In genomic region chr5:37071901-37072581, GRCh38 we compare ENCODE assay signal across 14 cellular contexts.
DNase-seq lines count a peak whose midpoint lies in the region; ATAC-seq, FAIRE-seq and TF ChIP-seq lines count a peak whose summit lies in the region.
"Had no signal": no experiment of that assay in that cellular context is flagged by ENCODE, and none has a peak within 500 bp of the region (broad histone marks: within the 10 kb centered on the region; RNA-seq: fewer than 3 reads in every experiment).

No MANE protein-coding gene starts in this region.

- H3K4me3 Mint-ChIP-seq in astrocyte (ENCODE audit: unreplicated experiment): no peak overlapping the region
- H3K4me3 Mint-ChIP-seq: activated T-cell treated with anti-CD3 and anti-CD28 coated beads, Interleukin-2, amount 50 U/mL, for 24 hours; CD8-positive, alpha-beta T cell; neural progenitor cell had no signal

- intact Hi-C loops in HepG2 (cut with micrococcal nuclease; ENCODE audit: unreplicated experiment): no loop called here
- intact Hi-C loops in right lobe of liver (cut with DNase I): no loop called here

- no peak for TF ChIP-seq CTCF in HepG2 (CRISPR knock-in tag; IDR thresholded peaks at IDR 0.05)
- TF ChIP-seq CTCF in right lobe of liver (IDR thresholded peaks at IDR 0.05): no peak
- TF ChIP-seq CTCF in astrocyte (IDR thresholded peaks at IDR 0.05; ENCODE audit: insufficient read depth, low read depth, low read length): no peak

- H4K20me1 ChIP-seq in HepG2 (ENCODE audit: insufficient read depth, low read length) (no peaks in the 10 kb centered on the region), astrocyte (ENCODE audit: insufficient read depth, low read length) (no peaks in the 10 kb centered on the region)

- H3K4me3 ChIP-seq in HepG2 (replicated peaks in 1 of 3; ENCODE audit: insufficient read depth in 1 of 3, low read depth in 2 of 3, low read length in 3 of 3) (no peak overlapping the region), right lobe of liver (no peak overlapping the region), astrocyte (ENCODE audit: insufficient read depth, low read depth, low read length) (no peak overlapping the region)
- H3K4me3 ChIP-seq: neural progenitor cell, vagina had no signal

- H3K4me1 ChIP-seq in HepG2 (ENCODE audit: insufficient read depth, low read length): peaks cover 14% of the 10 kb centered on the region
- no peaks in the 10 kb centered on the region for H3K4me1 ChIP-seq in right lobe of liver
- peaks cover 16% of the 10 kb centered on the region for H3K4me1 ChIP-seq in astrocyte (ENCODE audit: insufficient read depth, low read length)
- H3K4me1 ChIP-seq: neural progenitor cell, vagina had no signal

- TF ChIP-seq RAD21 in HepG2 (CRISPR knock-in tag; IDR thresholded peaks at IDR 0.05): no peak

- no peak overlapping the region for H3K27ac Mint-ChIP-seq in astrocyte (ENCODE audit: unreplicated experiment)
- H3K27ac Mint-ChIP-seq: activated T-cell treated with anti-CD3 and anti-CD28 coated beads, Interleukin-2, amount 50 U/mL, for 24 hours; CD8-positive, alpha-beta T cell; neural progenitor cell had no signal

- H3K9ac ChIP-seq in HepG2 (ENCODE audit: insufficient read depth, low read depth, low read length) (no peak overlapping the region), astrocyte (ENCODE audit: low read length) (no peak overlapping the region)
- H3K9ac ChIP-seq: neural progenitor cell had no signal

- H3K36me3 Mint-ChIP-seq in astrocyte (ENCODE audit: low read depth, unreplicated experiment): no peaks in the 10 kb centered on the region
- H3K36me3 Mint-ChIP-seq: CD8-positive, alpha-beta T cell had no signal

- H3K9me3 Mint-ChIP-seq in astrocyte (ENCODE audit: unreplicated experiment): no peaks in the 10 kb centered on the region
- H3K9me3 Mint-ChIP-seq: activated T-cell treated with anti-CD3 and anti-CD28 coated beads, Interleukin-2, amount 50 U/mL, for 24 hours; CD8-positive, alpha-beta T cell; neural progenitor cell had no signal

- TF ChIP-seq EP300 in HepG2 (IDR thresholded peaks at IDR 0.05; ENCODE audit: low read depth in 2 of 2, low read length in 2 of 2): no peak
- no peak for TF ChIP-seq EP300 in HepG2 (CRISPR knock-in tag; IDR thresholded peaks at IDR 0.05; ENCODE audit: borderline replicate concordance)

- in situ Hi-C loops in HepG2 (cut with HindIII; ENCODE audit: extremely low pct_ligation_motif_present, low pct_unique_long_range_greater_than_20kb): no loop called here

- H3K36me3 ChIP-seq in HepG2 (replicated peaks in 1 of 2; ENCODE audit: control insufficient read depth in 1 of 2, insufficient read depth in 2 of 2, low read length in 2 of 2): no peaks in the 10 kb centered on the region
- no peaks in the 10 kb centered on the region for H3K36me3 ChIP-seq in right lobe of liver
- H3K36me3 ChIP-seq in astrocyte (ENCODE audit: insufficient read depth, low read length): no peaks in the 10 kb centered on the region
- H3K36me3 ChIP-seq: neural progenitor cell, vagina had no signal

- DNase-seq in HepG2 (ENCODE audit: low spot score) (peak; percentile 61), right lobe of liver (no peak), astrocyte (ENCODE audit: low read depth) (peak; percentile 95), inferior parietal cortex (ENCODE audit: extremely low spot score) (peak; percentile 76), GM12892 (ENCODE audit: insufficient read length) (no peak)
- DNase-seq in effector CD8-positive, alpha-beta T cell (lab: John Stamatoyannopoulos, UW): no peak
- DNase-seq: activated T-cell treated with anti-CD3 and anti-CD28 coated beads, Interleukin-2, amount 50 U/mL, for 24 hours; CD8-positive, alpha-beta T cell had no signal

- TF ChIP-seq POLR2A in HepG2 (IDR thresholded peaks at IDR 0.05; ENCODE audit: insufficient read depth in 1 of 2, low read depth in 2 of 2, low read length in 2 of 2): no peak
- no peak for TF ChIP-seq POLR2A in right lobe of liver (IDR thresholded peaks at IDR 0.05)
- TF ChIP-seq POLR2A in GM12892 (IDR thresholded peaks at IDR 0.05; ENCODE audit: low read depth, low read length): no peak

- H3K79me2 ChIP-seq in HepG2 (ENCODE audit: insufficient read depth, low read length) (no peaks in the 10 kb centered on the region), astrocyte (ENCODE audit: insufficient read depth, low read length) (no peaks in the 10 kb centered on the region)

- WGBS in HepG2 (ENCODE audit: low lambda C conversion rate): 86% methylated on average over 1 of the region's 1 CpG
- 63% methylated on average over 1 of the region's 1 CpG for WGBS in right lobe of liver (ENCODE audit: insufficient coverage, low coverage, low lambda C conversion rate, missing lambda C conversion rate)

- CTCF ChIA-PET in HepG2 (lab: Yijun Ruan, JAX; ENCODE audit: low intra/inter-chr PET ratio, low total read pairs): no interaction called here

- H3K27me3 ChIP-seq in HepG2 (ENCODE audit: control insufficient read depth in 1 of 2, insufficient read depth in 2 of 2, low read length in 2 of 2): no peaks in the 10 kb centered on the region
- no peaks in the 10 kb centered on the region for H3K27me3 ChIP-seq in right lobe of liver
- H3K27me3 ChIP-seq in astrocyte (ENCODE audit: insufficient read depth, low read length): no peaks in the 10 kb centered on the region
- H3K27me3 ChIP-seq: neural progenitor cell, vagina had no signal

- no peaks in the 10 kb centered on the region for H3K4me1 Mint-ChIP-seq in astrocyte (ENCODE audit: low read depth, unreplicated experiment)
- H3K4me1 Mint-ChIP-seq: neural progenitor cell had no signal

- H3K4me2 ChIP-seq in HepG2 (ENCODE audit: low read depth, low read length) (no peak overlapping the region), astrocyte (ENCODE audit: low read length) (peak overlapping the region; percentile 56)
- H3K4me2 ChIP-seq: neural progenitor cell had no signal

- FAIRE-seq in HepG2 (lab: Jason Lieb, UNC): no peak
- FAIRE-seq in astrocyte (lab: Jason Lieb, UNC): peak; percentile 5
- no peak for FAIRE-seq in GM12892 (lab: Jason Lieb, UNC)
- FAIRE-seq: GM18507, TTC549 had no signal

- POLR2A ChIA-PET in HepG2 (lab: Yijun Ruan, JAX): no interaction called here

- peak; percentile 53 for ATAC-seq in HepG2
- ATAC-seq in right lobe of liver: no peak
- ATAC-seq in GM21447 (IDR thresholded peaks at IDR 0.05; ENCODE audit: unreplicated experiment): no peak
- no peak for ATAC-seq in GM18909 (IDR thresholded peaks at IDR 0.05; ENCODE audit: poor library complexity, unreplicated experiment)
- ATAC-seq: CD8-positive, alpha-beta T cell had no signal

- BruUV-seq in HepG2 (replicated peaks; lab: Mats Ljungman, UMichigan): no TSS peak

- no peaks in the 10 kb centered on the region for H3K27me3 Mint-ChIP-seq in astrocyte (ENCODE audit: low read depth, unreplicated experiment)
- H3K27me3 Mint-ChIP-seq: activated T-cell treated with anti-CD3 and anti-CD28 coated beads, Interleukin-2, amount 50 U/mL, for 24 hours had no signal

- H2AFZ ChIP-seq in HepG2 (ENCODE audit: low read length) (no peak overlapping the region), astrocyte (ENCODE audit: low read depth, low read length) (no peak overlapping the region)
- H2AFZ ChIP-seq: neural progenitor cell had no signal

- H3K27ac ChIP-seq in HepG2 (ENCODE audit: extremely low read length, insufficient read depth, low read length) (no peak overlapping the region), right lobe of liver (no peak overlapping the region), astrocyte (ENCODE audit: low read depth, low read length) (peak overlapping the region; percentile 53)
- H3K27ac ChIP-seq: neural progenitor cell, vagina had no signal

- H3K9me3 ChIP-seq in HepG2 (ENCODE audit: low read length) (no peaks in the 10 kb centered on the region), right lobe of liver (no peaks in the 10 kb centered on the region), astrocyte (ENCODE audit: insufficient read depth, low read depth, low read length) (no peaks in the 10 kb centered on the region)
- H3K9me3 ChIP-seq: vagina had no signal

TF ChIP-seq in HepG2, 621 proteins besides CTCF, POLR2A, EP300 and RAD21:
- TF ChIP-seq SOX5 (CRISPR knock-in tag; IDR thresholded peaks at IDR 0.05; ENCODE audit: borderline replicate concordance) (peak; percentile 39; the same call in 1 of the 2 replicates), ZXDC (CRISPR knock-in tag; IDR thresholded peaks at IDR 0.05) (no peak), ISX (CRISPR knock-in tag; conservative IDR thresholded peaks at IDR 0.05) (no peak), ZKSCAN1 (IDR thresholded peaks at IDR 0.05; ENCODE audit: low read length) (peak; percentile 83; the same call in 1 of the 2 replicates)

Comparison
In these comparisons a context has a peak if more than half of its experiments do, and no peak if none do; other contexts are left out.
1. DNase-seq: peak in HepG2 (single experiment), astrocyte (single experiment) and inferior parietal cortex (single experiment); none in right lobe of liver (0 of 3), effector CD8-positive, alpha-beta T cell (single experiment) and GM12892 (single experiment).